In genomic region chr9:123564652-123565051, GRCh38 we compare ENCODE assay signal across 17 cellular contexts.
DNase-seq lines count a peak whose midpoint lies in the region; ATAC-seq, FAIRE-seq and TF ChIP-seq lines count a peak whose summit lies in the region.
"Had no signal": no experiment of that assay in that cellular context is flagged by ENCODE, and none has a peak within 500 bp of the region (broad histone marks: within the 10 kb centered on the region; RNA-seq: fewer than 3 reads in every experiment).

No MANE protein-coding gene starts in this region.

- H3K27me3 Mint-ChIP-seq in memory B cell, result no peaks in the 10 kb centered on the region
- H3K27me3 Mint-ChIP-seq: CD4-positive, CD25-positive, alpha-beta regulatory T cell had no signal

- DNase-seq in CD1c-positive myeloid dendritic cell (ENCODE audit: extremely low spot score) (peak; percentile 30), GM12891 (ENCODE audit: insufficient read length, low spot score) (no peak), memory B cell (ENCODE audit: low spot score in 2 of 2) (no peak), hepatic stellate cell (ENCODE audit: low spot score) (no peak), mucosa of gallbladder (ENCODE audit: low spot score) (no peak)
- DNase-seq: C1 segment of cervical spinal cord; Caco-2; CD4-positive, CD25-positive, alpha-beta regulatory T cell; CD8-positive, alpha-beta T cell; DMS153; DND-41; H9 had no signal

- peak; percentile 29 for ATAC-seq in memory B cell (ENCODE audit: low read depth)
- no peak for ATAC-seq in HG03571 (IDR thresholded peaks at IDR 0.05; ENCODE audit: unreplicated experiment)
- ATAC-seq: CD8-positive, alpha-beta T cell; GM23338; HCT116 had no signal

- H3K4me3 Mint-ChIP-seq in memory B cell, result no peak overlapping the region
- H3K4me3 Mint-ChIP-seq: CD4-positive, CD25-positive, alpha-beta regulatory T cell; CD8-positive, alpha-beta T cell; GM23338; H9 had no signal

- no peak for FAIRE-seq in GM12891 (lab: Jason Lieb, UNC)
- FAIRE-seq: G401.6, GM18507 had no signal

- no peak overlapping the region for H3K27ac Mint-ChIP-seq in memory B cell
- H3K27ac Mint-ChIP-seq: CD8-positive, alpha-beta T cell; GM23338 had no signal

- no peak for TF ChIP-seq POLR2A in GM12891 (IDR thresholded peaks at IDR 0.05; ENCODE audit: low read depth, low read length)

- no peaks in the 10 kb centered on the region for H3K9me3 Mint-ChIP-seq in memory B cell
- H3K9me3 Mint-ChIP-seq: CD8-positive, alpha-beta T cell; GM23338; H9 had no signal

- H3K4me1 Mint-ChIP-seq in memory B cell, result peaks cover 12% of the 10 kb centered on the region

- H3K36me3 Mint-ChIP-seq in memory B cell, result peaks cover 30% of the 10 kb centered on the region

TF ChIP-seq in GM12891, 5 proteins besides CTCF, POLR2A, EP300 and RAD21:
- TF ChIP-seq POLR2AphosphoS5 (IDR thresholded peaks at IDR 0.05; ENCODE audit: low read depth, low read length), result no peak
- no peak for TF ChIP-seq PAX5 (IDR thresholded peaks at IDR 0.05; ENCODE audit: insufficient read depth, low read length, severe bottlenecking)
- TF ChIP-seq POU2F2 (IDR thresholded peaks at IDR 0.05; ENCODE audit: low read depth, low read length), result no peak
- TF ChIP-seq TAF1 (IDR thresholded peaks at IDR 0.05; ENCODE audit: low read depth, low read length), result no peak
- TF ChIP-seq SPI1 (IDR thresholded peaks at IDR 0.05; ENCODE audit: low read depth, low read length), result peak; percentile 73
